ENCODE assay signal across 18 cellular contexts in the genomic region with DNA sequence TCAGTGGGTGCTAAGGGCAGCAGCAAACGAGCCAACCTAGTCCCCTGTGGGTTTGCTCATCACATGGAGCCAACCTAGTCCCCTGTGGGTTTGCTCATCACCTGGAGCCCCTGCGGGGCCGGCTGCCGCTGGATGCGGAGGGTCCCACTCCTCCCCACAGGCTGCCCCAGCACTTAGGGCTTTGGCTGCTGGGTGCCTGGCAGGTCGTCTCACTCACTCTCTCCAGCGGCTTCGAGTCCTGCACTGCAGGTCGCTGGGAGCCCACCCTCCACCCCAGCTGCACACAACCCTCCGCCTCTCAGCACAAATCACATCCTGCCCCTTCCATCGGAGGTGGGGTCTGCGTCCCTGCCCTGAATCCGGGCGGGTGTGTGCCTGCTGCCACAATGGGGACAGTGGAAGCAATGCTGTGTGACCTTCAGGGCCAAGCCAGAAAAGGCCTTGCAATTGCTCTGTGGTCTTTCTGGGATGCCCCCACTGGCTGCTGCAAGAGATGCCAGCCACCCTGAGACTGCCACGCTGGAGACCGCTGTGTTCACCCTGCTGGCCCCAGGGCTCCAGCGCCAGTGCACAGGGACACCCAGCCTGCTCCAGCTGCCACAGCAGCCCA.
"Had no signal": no experiment of that assay in that cellular context is flagged by ENCODE, and none has a peak within 500 bp of the region (broad histone marks: within the 10 kb centered on the region; RNA-seq: fewer than 3 reads in every experiment).

No MANE protein-coding gene starts in this region.

- H3K4me3 Mint-ChIP-seq: memory B cell, nephron had no signal

- H3K4me1 ChIP-seq: colonic mucosa, heart right ventricle, left lung, lower lobe of right lung, sigmoid colon, suprapubic skin, tibial artery, upper lobe of right lung had no signal

- ATAC-seq: heart right ventricle, left lung, lower lobe of right lung, upper lobe of right lung had no signal

- H3K27me3 ChIP-seq: colonic mucosa, upper lobe of right lung had no signal

- H3K4me3 ChIP-seq: colonic mucosa, heart right ventricle, left lung, lower lobe of right lung, sigmoid colon, skin epidermis, suprapubic skin, tibial artery, upper lobe of right lung had no signal

- H3K36me3 ChIP-seq: colonic mucosa, heart right ventricle, left lung, lower lobe of right lung, sigmoid colon, suprapubic skin, tibial artery, upper lobe of right lung had no signal

- H3K9me3 ChIP-seq: colonic mucosa, heart right ventricle, left lung, lower lobe of right lung, sigmoid colon, suprapubic skin, tibial artery, upper lobe of right lung had no signal

- H3K4me1 Mint-ChIP-seq: memory B cell had no signal

- H3K27ac ChIP-seq: colonic mucosa, heart right ventricle, left lung, lower lobe of right lung, sigmoid colon, skin epidermis, suprapubic skin, tibial artery, upper lobe of right lung had no signal

- H3K27ac Mint-ChIP-seq: memory B cell, nephron had no signal

- DNase-seq: caudate nucleus; colonic mucosa; effector CD4-positive, alpha-beta T cell; foreskin melanocyte; heart right ventricle; hypothalamus; lower lobe of right lung; midbrain; stimulated activated CD4-positive, alpha-beta T cell treated with anti-CD3 and anti-CD28 coated beads, Interleukin-12 subunit alpha, Interleukin-12 subunit beta, amount 100 ng/mL, for 4 hours; stimulated activated naive CD4-positive, alpha-beta T cell; upper lobe of right lung had no signal

- H3K9me3 Mint-ChIP-seq: memory B cell, nephron had no signal

- H3K27me3 Mint-ChIP-seq: memory B cell had no signal

- H3K36me3 Mint-ChIP-seq: memory B cell had no signal
